ENCODE assay signal across 11 cellular contexts in genomic region chr2:74474899-74475298, GRCh38. TPM values are rescaled to one million over a fixed set of nuclear protein-coding genes. Genes with fewer than 3 reads are reported as not detected.
DNase-seq lines count a peak whose midpoint lies in the region; ATAC-seq and TF ChIP-seq lines count a peak whose summit lies in the region.
"Had no signal": no experiment of that assay in that cellular context is flagged by ENCODE, and none has a peak within 500 bp of the region (broad histone marks: within the 10 kb centered on the region; RNA-seq: fewer than 3 reads in every experiment).

No MANE protein-coding gene starts in this region.

- H3K4me2 ChIP-seq in SK-N-SH, result no peak overlapping the region

- H4K20me1 ChIP-seq in SK-N-SH (ENCODE audit: insufficient read depth), result no peaks in the 10 kb centered on the region

- peaks cover 27% of the 10 kb centered on the region for H3K36me3 Mint-ChIP-seq in endothelial cell (ENCODE audit: low read depth, unreplicated experiment)

- H3K4me3 ChIP-seq in SK-N-SH (ENCODE audit: low read depth in 2 of 2, low read length in 1 of 2) (no peak overlapping the region), retinal pigment epithelial cell (ENCODE audit: low read length) (no peak overlapping the region)
- H3K4me3 ChIP-seq: SK-N-MC had no signal

- H3K4me1 Mint-ChIP-seq in endothelial cell (ENCODE audit: unreplicated experiment), result peaks cover 16% of the 10 kb centered on the region

- ATAC-seq in SK-N-SH treated with all-trans-retinoic acid at 6 μM for 48 hours (no peak), GM18870 (IDR thresholded peaks at IDR 0.05; ENCODE audit: unreplicated experiment) (no peak)

- H3K4me3 Mint-ChIP-seq in endothelial cell (ENCODE audit: unreplicated experiment), result peak overlapping the region; percentile 37

- WGBS in SK-N-SH (ENCODE audit: low lambda C conversion rate), result 95% methylated on average over 5 of the region's 5 CpGs

- DNase-seq in SK-N-SH (peak; percentile 37), NCI-H69 (lab: John Stamatoyannopoulos, UW) (peak; percentile 12), endothelial cell (ENCODE audit: low spot score) (peak; percentile 37), retinal pigment epithelial cell (ENCODE audit: low read depth) (no peak), DMS79 treated with DMSO at 0.1 percent for 48 hours (lab: John Stamatoyannopoulos, UW) (no peak)
- no peak for DNase-seq in activated T-cell treated with anti-CD3 and anti-CD28 coated beads, Interleukin-2, amount 50 U/mL, for 48 hours
- DNase-seq: nucleus accumbens; stimulated activated CD4-positive, alpha-beta T cell treated with anti-CD3 and anti-CD28 coated beads, Interleukin-2, amount 100 ng/mL, for 24 hours had no signal

- peak; percentile 45 for TF ChIP-seq CTCF in SK-N-SH (IDR thresholded peaks at IDR 0.05)
- TF ChIP-seq CTCF in endothelial cell (IDR thresholded peaks at IDR 0.05; ENCODE audit: unreplicated experiment), result peak; percentile 31
- TF ChIP-seq CTCF in retinal pigment epithelial cell (conservative IDR thresholded peaks at IDR 0.05; ENCODE audit: low read depth, low read length), result peak; percentile 44

- no peak overlapping the region for H3K27ac ChIP-seq in SK-N-SH (ENCODE audit: low read depth in 2 of 2, low read length in 1 of 2)
- H3K27ac ChIP-seq: SK-N-MC had no signal

- peaks cover 24 to 37% of the 10 kb centered on the region in 2 experiments for H3K36me3 ChIP-seq in SK-N-SH (replicated peaks in 1 of 2; ENCODE audit: control insufficient read depth in 1 of 2, insufficient read depth in 2 of 2, low read length in 1 of 2)

- H3K27me3 ChIP-seq in SK-N-SH (ENCODE audit: insufficient read depth), result no peaks in the 10 kb centered on the region

- no peak overlapping the region for H2AFZ ChIP-seq in SK-N-SH (ENCODE audit: low read depth)

- H3K9me3 Mint-ChIP-seq in endothelial cell (ENCODE audit: unreplicated experiment), result no peaks in the 10 kb centered on the region

- H3K9ac ChIP-seq in SK-N-SH, result no peak overlapping the region

- peaks cover 35% of the 10 kb centered on the region for H3F3A ChIP-seq in SK-N-SH (replicated peaks; ENCODE audit: insufficient read depth)

- CTCF ChIA-PET in SK-N-SH (lab: Yijun Ruan, JAX), result interaction anchor here (0.7 to 3.9 kb wide), 8 partner anchors 9 to 216 kb away, joined by 3 to 28 read pairs (median 4); partner anchors contain the start of gene TLX2

- no peak for TF ChIP-seq EP300 in SK-N-SH (IDR thresholded peaks at IDR 0.05; ENCODE audit: borderline replicate concordance in 1 of 2, low read depth in 1 of 2, low read length in 1 of 2)

- peaks cover 6% of the 10 kb centered on the region for H3K27me3 Mint-ChIP-seq in endothelial cell (ENCODE audit: unreplicated experiment)

- H3K79me2 ChIP-seq in SK-N-SH (ENCODE audit: insufficient read depth), result peaks cover 30% of the 10 kb centered on the region

- H3K9me2 ChIP-seq in SK-N-SH, result no peaks in the 10 kb centered on the region

- TF ChIP-seq RAD21 in SK-N-SH (IDR thresholded peaks at IDR 0.05; ENCODE audit: low read length), result peak; percentile 15; the same call in 1 of the 2 replicates

- peaks cover 6 to 7% of the 10 kb centered on the region in 2 experiments; a peak in 2 of 4 replicates for H3K4me1 ChIP-seq in SK-N-SH (ENCODE audit: control insufficient read depth in 1 of 2, insufficient read depth in 2 of 2, low read depth in 1 of 2, low read length in 1 of 2)

- H3K27ac Mint-ChIP-seq in endothelial cell (ENCODE audit: unreplicated experiment), result no peak overlapping the region

- H3K9me3 ChIP-seq in SK-N-SH, result no peaks in the 10 kb centered on the region

- POLR2A ChIA-PET in SK-N-SH (lab: Yijun Ruan, JAX), result interaction anchor here (6.9 kb wide), 1 partner anchor 15 kb away, joined by 60 read pairs; the partner anchor contains the start of gene WBP1

TF ChIP-seq in SK-N-SH, 30 proteins besides CTCF, POLR2A, EP300 and RAD21 (continues in another document):
- no peak for TF ChIP-seq NFIC (IDR thresholded peaks at IDR 0.05; ENCODE audit: borderline replicate concordance)
- TF ChIP-seq, protein P1, sequence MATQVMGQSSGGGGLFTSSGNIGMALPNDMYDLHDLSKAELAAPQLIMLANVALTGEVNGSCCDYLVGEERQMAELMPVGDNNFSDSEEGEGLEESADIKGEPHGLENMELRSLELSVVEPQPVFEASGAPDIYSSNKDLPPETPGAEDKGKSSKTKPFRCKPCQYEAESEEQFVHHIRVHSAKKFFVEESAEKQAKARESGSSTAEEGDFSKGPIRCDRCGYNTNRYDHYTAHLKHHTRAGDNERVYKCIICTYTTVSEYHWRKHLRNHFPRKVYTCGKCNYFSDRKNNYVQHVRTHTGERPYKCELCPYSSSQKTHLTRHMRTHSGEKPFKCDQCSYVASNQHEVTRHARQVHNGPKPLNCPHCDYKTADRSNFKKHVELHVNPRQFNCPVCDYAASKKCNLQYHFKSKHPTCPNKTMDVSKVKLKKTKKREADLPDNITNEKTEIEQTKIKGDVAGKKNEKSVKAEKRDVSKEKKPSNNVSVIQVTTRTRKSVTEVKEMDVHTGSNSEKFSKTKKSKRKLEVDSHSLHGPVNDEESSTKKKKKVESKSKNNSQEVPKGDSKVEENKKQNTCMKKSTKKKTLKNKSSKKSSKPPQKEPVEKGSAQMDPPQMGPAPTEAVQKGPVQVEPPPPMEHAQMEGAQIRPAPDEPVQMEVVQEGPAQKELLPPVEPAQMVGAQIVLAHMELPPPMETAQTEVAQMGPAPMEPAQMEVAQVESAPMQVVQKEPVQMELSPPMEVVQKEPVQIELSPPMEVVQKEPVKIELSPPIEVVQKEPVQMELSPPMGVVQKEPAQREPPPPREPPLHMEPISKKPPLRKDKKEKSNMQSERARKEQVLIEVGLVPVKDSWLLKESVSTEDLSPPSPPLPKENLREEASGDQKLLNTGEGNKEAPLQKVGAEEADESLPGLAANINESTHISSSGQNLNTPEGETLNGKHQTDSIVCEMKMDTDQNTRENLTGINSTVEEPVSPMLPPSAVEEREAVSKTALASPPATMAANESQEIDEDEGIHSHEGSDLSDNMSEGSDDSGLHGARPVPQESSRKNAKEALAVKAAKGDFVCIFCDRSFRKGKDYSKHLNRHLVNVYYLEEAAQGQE (IDR thresholded peaks at IDR 0.05; ENCODE audit: low read depth, low read length), result no peak

TF ChIP-seq in SK-N-SH treated with all-trans-retinoic acid at 6 μM for 48 hours, 23 proteins besides CTCF, POLR2A, EP300 and RAD21:
- TF ChIP-seq ZC3H10 (CRISPR knock-in tag; IDR thresholded peaks at IDR 0.05), result no peak
- no peak for TF ChIP-seq OSR1 (CRISPR knock-in tag; IDR thresholded peaks at IDR 0.05)
- TF ChIP-seq ZNF8 (CRISPR knock-in tag; IDR thresholded peaks at IDR 0.05), result no peak
- TF ChIP-seq ZFP30 (CRISPR knock-in tag; IDR thresholded peaks at IDR 0.05), result no peak
- no peak for TF ChIP-seq TCF4 (CRISPR knock-in tag; IDR thresholded peaks at IDR 0.05; ENCODE audit: borderline replicate concordance)
- TF ChIP-seq ZNF565 (CRISPR knock-in tag; conservative IDR thresholded peaks at IDR 0.05; ENCODE audit: low read depth), result no peak
- TF ChIP-seq PPARA (CRISPR knock-in tag; IDR thresholded peaks at IDR 0.05; ENCODE audit: borderline replicate concordance), result no peak

RNA-seq across cellular contexts. Expression of gene MRPL53, which starts 2.4 kb away (rescaled TPM):
- polyA plus RNA-seq in SK-N-SH (2012; rRNA removed), result 60.6 and 95.0 TPM in 2 replicates
- 47.2 and 53.4 TPM in 2 replicates for polyA plus RNA-seq in SK-N-SH (2012; cell fraction: cytosol; rRNA removed)
- 55.9 and 87.0 TPM in 2 replicates for polyA plus RNA-seq in SK-N-SH (2012; cell fraction: nucleus; rRNA removed)
- total RNA-seq in endothelial cell (ENCODE audit: unreplicated experiment), result 59.0 TPM

RNA-seq across cellular contexts. Expression of gene CCDC142, which starts 7.9 kb away (rescaled TPM):
- polyA plus RNA-seq in SK-N-SH (2012; rRNA removed), result 8.7 and 13.1 TPM in 2 replicates
- polyA plus RNA-seq in SK-N-SH (2012; cell fraction: cytosol; rRNA removed), result 1.9 and 3.4 TPM in 2 replicates
- polyA plus RNA-seq in SK-N-SH (2012; cell fraction: nucleus; rRNA removed), result 49.9 and 50.3 TPM in 2 replicates
- total RNA-seq in endothelial cell (ENCODE audit: unreplicated experiment), result 20.7 TPM

RNA-seq across cellular contexts. Expression of gene TTC31, which starts 8.0 kb away (rescaled TPM):
- 27.9 and 38.0 TPM in 2 replicates for polyA plus RNA-seq in SK-N-SH (2012; rRNA removed)
- 13.1 and 15.7 TPM in 2 replicates for polyA plus RNA-seq in SK-N-SH (2012; cell fraction: cytosol; rRNA removed)
- polyA plus RNA-seq in SK-N-SH (2012; cell fraction: nucleus; rRNA removed), result 138 and 147 TPM in 2 replicates
- 16.8 TPM for total RNA-seq in endothelial cell (ENCODE audit: unreplicated experiment)

RNA-seq across cellular contexts. Expression of gene MOGS, which starts 9.7 kb away (rescaled TPM):
- polyA plus RNA-seq in SK-N-SH (2012; rRNA removed), result 69.3 and 69.4 TPM in 2 replicates
- polyA plus RNA-seq in SK-N-SH (2012; cell fraction: cytosol; rRNA removed), result 30.3 and 39.2 TPM in 2 replicates
- polyA plus RNA-seq in SK-N-SH (2012; cell fraction: nucleus; rRNA removed), result 228 and 241 TPM in 2 replicates
- 52.4 TPM for total RNA-seq in endothelial cell (ENCODE audit: unreplicated experiment)

RNA-seq across cellular contexts. Expression of gene WBP1, which starts 16.7 kb away (rescaled TPM):
- polyA plus RNA-seq in SK-N-SH (2012; rRNA removed), result 184 and 193 TPM in 2 replicates
- 70.5 and 98.4 TPM in 2 replicates for polyA plus RNA-seq in SK-N-SH (2012; cell fraction: cytosol; rRNA removed)
- 969 and 1,280 TPM in 2 replicates for polyA plus RNA-seq in SK-N-SH (2012; cell fraction: nucleus; rRNA removed)
- 76.8 TPM for total RNA-seq in endothelial cell (ENCODE audit: unreplicated experiment)

Comparison
In these comparisons a context has a peak if more than half of its experiments do, and no peak if none do; other contexts are left out.
1. DNase-seq: peak in SK-N-SH (single experiment), NCI-H69 (single experiment) and endothelial cell (single experiment); none in retinal pigment epithelial cell (single experiment), DMS79 treated with DMSO at 0.1 percent for 48 hours (single experiment) and activated T-cell treated with anti-CD3 and anti-CD28 coated beads, Interleukin-2, amount 50 U/mL, for 48 hours (0 of 2).
2. Peak in every context shown above with its lines, with median percentiles within 50 percentile points of each other: CTCF ChIP-seq.